In genomic region chr16:17342031-17342430, GRCh38 we compare ENCODE assay signal across 11 cellular contexts.
A peak's percentile ranks its signal among the peaks of the same experiment; 100 is the strongest.
DNase-seq lines count a peak whose midpoint lies in the region; ATAC-seq, FAIRE-seq and TF ChIP-seq lines count a peak whose summit lies in the region.
"Had no signal": no experiment of that assay in that cellular context is flagged by ENCODE, and none has a peak within 500 bp of the region (broad histone marks: within the 10 kb centered on the region; RNA-seq: fewer than 3 reads in every experiment).

No MANE protein-coding gene starts in this region.

- no peaks in the 10 kb centered on the region for H3K9me3 ChIP-seq in right lobe of liver
- no peaks in the 10 kb centered on the region for H3K9me3 ChIP-seq in HepG2 (ENCODE audit: low read length)
- no peaks in the 10 kb centered on the region for H3K9me3 ChIP-seq in esophagus muscularis mucosa
- no peaks in the 10 kb centered on the region for H3K9me3 ChIP-seq in Karpas-422 (ENCODE audit: low read length)

- H3K27ac ChIP-seq in right lobe of liver, result no peak overlapping the region
- H3K27ac ChIP-seq in HepG2 (ENCODE audit: extremely low read length, insufficient read depth, low read length), result no peak overlapping the region
- peak overlapping the region; percentile 88 to 93 (median 91) for H3K27ac ChIP-seq in esophagus muscularis mucosa (replicated peaks in 1 of 4)
- no peak overlapping the region for H3K27ac ChIP-seq in Karpas-422 (ENCODE audit: low read length)

- no peaks in the 10 kb centered on the region for H3K79me2 ChIP-seq in HepG2 (ENCODE audit: insufficient read depth, low read length)
- H3K79me2 ChIP-seq in Karpas-422 (ENCODE audit: low read length), result no peaks in the 10 kb centered on the region

- DNase-seq in right lobe of liver, result no peak
- no peak for DNase-seq in HepG2 (ENCODE audit: low spot score)
- DNase-seq in T-cell, result no peak
- DNase-seq in esophagus muscularis mucosa (ENCODE audit: extremely low spot score), result no peak
- no peak for DNase-seq in dedifferentiated amniotic fluid mesenchymal stem cell (ENCODE audit: extremely low spot score)
- DNase-seq in Karpas-422, result no peak
- no peak for DNase-seq in NCI-H748 treated with DMSO at 0.1 percent for 48 hours (lab: John Stamatoyannopoulos, UW)
- DNase-seq: posterior cingulate gyrus; stimulated activated CD4-positive, alpha-beta T cell treated with anti-CD3 and anti-CD28 coated beads, Interleukin-4, amount 100 ng/mL, for 24 hours had no signal

- no peaks in the 10 kb centered on the region for H4K20me1 ChIP-seq in HepG2 (ENCODE audit: insufficient read depth, low read length)
- H4K20me1 ChIP-seq in Karpas-422 (ENCODE audit: insufficient read depth, low read depth, low read length), result peaks cover 19% of the 10 kb centered on the region; the same call in 1 of the 2 replicates

- H3K4me2 ChIP-seq in HepG2 (ENCODE audit: low read depth, low read length), result no peak overlapping the region
- H3K4me2 ChIP-seq in Karpas-422 (ENCODE audit: low read depth, low read length, poor library complexity, severe bottlenecking), result no peak overlapping the region

- 79% methylated on average over 2 of the region's 2 CpGs for WGBS in right lobe of liver (ENCODE audit: insufficient coverage, low coverage, low lambda C conversion rate, missing lambda C conversion rate)
- WGBS in HepG2 (ENCODE audit: low lambda C conversion rate), result 18% methylated on average over 2 of the region's 2 CpGs
- WGBS in esophagus muscularis mucosa, result 85% methylated on average over 2 of the region's 2 CpGs

- TF ChIP-seq EP300 in HepG2 (IDR thresholded peaks at IDR 0.05; ENCODE audit: low read depth in 2 of 2, low read length in 2 of 2), result no peak
- no peak for TF ChIP-seq EP300 in HepG2 (CRISPR knock-in tag; IDR thresholded peaks at IDR 0.05; ENCODE audit: borderline replicate concordance)
- TF ChIP-seq EP300 in esophagus muscularis mucosa (IDR thresholded peaks at IDR 0.05), result no peak

- H3K36me3 Mint-ChIP-seq in T-cell, result peaks cover 4% of the 10 kb centered on the region

- peak overlapping the region in 2 of 3 donors; percentile 35 to 65 for H3K4me3 Mint-ChIP-seq in T-cell

- H3K4me1 ChIP-seq in right lobe of liver (no peaks in the 10 kb centered on the region), HepG2 (ENCODE audit: insufficient read depth, low read length) (no peaks in the 10 kb centered on the region), esophagus muscularis mucosa (peaks cover 34 to 76% (median 72%) of the 10 kb centered on the region in 4 donors), Karpas-422 (ENCODE audit: low read length) (peaks cover under 1% of the 10 kb centered on the region; the same call in 1 of the 2 replicates)

- H3K4me3 ChIP-seq in right lobe of liver (no peak overlapping the region), HepG2 (replicated peaks in 1 of 3; ENCODE audit: insufficient read depth in 1 of 3, low read depth in 2 of 3, low read length in 3 of 3) (no peak overlapping the region), esophagus muscularis mucosa (no peak overlapping the region), Karpas-422 (ENCODE audit: low read length) (no peak overlapping the region)

- in situ Hi-C loops in HepG2 (cut with HindIII; ENCODE audit: extremely low pct_ligation_motif_present, low pct_unique_long_range_greater_than_20kb), result no loop called here

- no peak for TF ChIP-seq POLR2A in right lobe of liver (IDR thresholded peaks at IDR 0.05)
- no peak for TF ChIP-seq POLR2A in HepG2 (IDR thresholded peaks at IDR 0.05; ENCODE audit: insufficient read depth in 1 of 2, low read depth in 2 of 2, low read length in 2 of 2)
- TF ChIP-seq POLR2A in esophagus muscularis mucosa (IDR thresholded peaks at IDR 0.05; ENCODE audit: low read depth), result no peak

- intact Hi-C loops in right lobe of liver (cut with DNase I), result no loop called here
- intact Hi-C loops in HepG2 (cut with micrococcal nuclease; ENCODE audit: unreplicated experiment), result no loop called here
- intact Hi-C loops in esophagus muscularis mucosa (cut with DNase I), result no loop called here

- H3K9me3 Mint-ChIP-seq in T-cell, result no peaks in the 10 kb centered on the region

- POLR2A ChIA-PET in HepG2 (lab: Yijun Ruan, JAX), result no interaction called here
- POLR2A ChIA-PET in T-cell (lab: Charles Lee), result no interaction called here

- no peak for TF ChIP-seq RAD21 in HepG2 (CRISPR knock-in tag; IDR thresholded peaks at IDR 0.05)

- H2AFZ ChIP-seq in HepG2 (ENCODE audit: low read length) (no peak overlapping the region), Karpas-422 (ENCODE audit: low read length) (no peak overlapping the region)

- no peak for FAIRE-seq in HepG2 (lab: Jason Lieb, UNC)
- FAIRE-seq: endothelial cell of umbilical vein had no signal

- H3K27me3 Mint-ChIP-seq in T-cell, result no peaks in the 10 kb centered on the region

- ATAC-seq in right lobe of liver, result peak; percentile 34 to 49 (median 42)
- ATAC-seq in HepG2, result no peak
- no peak for ATAC-seq in T-cell (replicated peaks in 1 of 4)
- no peak for ATAC-seq in GM19467 (IDR thresholded peaks at IDR 0.05; ENCODE audit: unreplicated experiment)

- H3K27ac Mint-ChIP-seq in T-cell, result peak overlapping the region; percentile 58 to 82

- no peak overlapping the region for H3K9ac ChIP-seq in HepG2 (ENCODE audit: insufficient read depth, low read depth, low read length)
- H3K9ac ChIP-seq in Karpas-422 (ENCODE audit: low read length), result no peak overlapping the region

- no peaks in the 10 kb centered on the region for H3K36me3 ChIP-seq in right lobe of liver
- no peaks in the 10 kb centered on the region for H3K36me3 ChIP-seq in HepG2 (replicated peaks in 1 of 2; ENCODE audit: control insufficient read depth in 1 of 2, insufficient read depth in 2 of 2, low read length in 2 of 2)
- no peaks in the 10 kb centered on the region for H3K36me3 ChIP-seq in esophagus muscularis mucosa
- no peaks in the 10 kb centered on the region for H3K36me3 ChIP-seq in Karpas-422 (ENCODE audit: insufficient read depth, low read length)

- no TSS peak for BruUV-seq in HepG2 (replicated peaks; lab: Mats Ljungman, UMichigan)

- H3K4me1 Mint-ChIP-seq in T-cell, result peaks cover 66 to 74% (median 74%) of the 10 kb centered on the region in 3 donors

- H3K27me3 ChIP-seq in right lobe of liver (no peaks in the 10 kb centered on the region), HepG2 (ENCODE audit: control insufficient read depth in 1 of 2, insufficient read depth in 2 of 2, low read length in 2 of 2) (peaks cover 0 to 32% of the 10 kb centered on the region in 2 experiments; a peak in 4 of 5 replicates), esophagus muscularis mucosa (no peaks in the 10 kb centered on the region), Karpas-422 (ENCODE audit: low read length) (no peaks in the 10 kb centered on the region)

- no peak for TF ChIP-seq CTCF in right lobe of liver (IDR thresholded peaks at IDR 0.05)
- no peak for TF ChIP-seq CTCF in HepG2 (CRISPR knock-in tag; IDR thresholded peaks at IDR 0.05)
- no peak for TF ChIP-seq CTCF in esophagus muscularis mucosa (IDR thresholded peaks at IDR 0.05)

- H3K9me2 ChIP-seq in Karpas-422 (replicated peaks; ENCODE audit: insufficient read depth, low read length), result no peaks in the 10 kb centered on the region

- CTCF ChIA-PET in HepG2 (lab: Yijun Ruan, JAX; ENCODE audit: low intra/inter-chr PET ratio, low total read pairs), result no interaction called here
- CTCF ChIA-PET in T-cell (lab: Charles Lee), result no interaction called here

TF ChIP-seq in HepG2, 621 proteins besides CTCF, POLR2A, EP300 and RAD21:
- TF ChIP-seq TP53 (CRISPR knock-in tag; conservative IDR thresholded peaks at IDR 0.05) (no peak), CERS6 (CRISPR knock-in tag; IDR thresholded peaks at IDR 0.05) (no peak)

Comparison
In these comparisons a context has a peak if more than half of its experiments do, and no peak if none do; other contexts are left out.
1. ATAC-seq: peak in right lobe of liver (4 of 4); none in HepG2 (single experiment), T-cell (0 of 4) and GM19467 (single experiment).
2. H3K27ac ChIP-seq: peak in esophagus muscularis mucosa (4 of 4); none in right lobe of liver (0 of 3), HepG2 (single experiment) and Karpas-422 (single experiment).